In genomic region chr6:40755046-40755681, GRCh38 we compare ENCODE assay signal across 1 cellular context.
TF ChIP-seq lines count a peak whose summit lies in the region.

No MANE protein-coding gene starts in this region.

TF ChIP-seq in HepG2, 621 proteins besides CTCF, POLR2A, EP300 and RAD21 (continued from another document):
- TF ChIP-seq, protein P1, sequence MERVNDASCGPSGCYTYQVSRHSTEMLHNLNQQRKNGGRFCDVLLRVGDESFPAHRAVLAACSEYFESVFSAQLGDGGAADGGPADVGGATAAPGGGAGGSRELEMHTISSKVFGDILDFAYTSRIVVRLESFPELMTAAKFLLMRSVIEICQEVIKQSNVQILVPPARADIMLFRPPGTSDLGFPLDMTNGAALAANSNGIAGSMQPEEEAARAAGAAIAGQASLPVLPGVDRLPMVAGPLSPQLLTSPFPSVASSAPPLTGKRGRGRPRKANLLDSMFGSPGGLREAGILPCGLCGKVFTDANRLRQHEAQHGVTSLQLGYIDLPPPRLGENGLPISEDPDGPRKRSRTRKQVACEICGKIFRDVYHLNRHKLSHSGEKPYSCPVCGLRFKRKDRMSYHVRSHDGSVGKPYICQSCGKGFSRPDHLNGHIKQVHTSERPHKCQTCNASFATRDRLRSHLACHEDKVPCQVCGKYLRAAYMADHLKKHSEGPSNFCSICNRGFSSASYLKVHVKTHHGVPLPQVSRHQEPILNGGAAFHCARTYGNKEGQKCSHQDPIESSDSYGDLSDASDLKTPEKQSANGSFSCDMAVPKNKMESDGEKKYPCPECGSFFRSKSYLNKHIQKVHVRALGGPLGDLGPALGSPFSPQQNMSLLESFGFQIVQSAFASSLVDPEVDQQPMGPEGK (CRISPR knock-in tag; IDR thresholded peaks at IDR 0.05), result no peak
- TF ChIP-seq CEBPB (IDR thresholded peaks at IDR 0.05; ENCODE audit: borderline replicate concordance, low read depth, low read length) (no peak), ZNF7 (CRISPR knock-in tag; IDR thresholded peaks at IDR 0.05) (no peak), CCDC6 (CRISPR knock-in tag; IDR thresholded peaks at IDR 0.05) (no peak), ZNF782 (CRISPR knock-in tag; IDR thresholded peaks at IDR 0.05; ENCODE audit: borderline replicate concordance) (no peak), MATR3 (CRISPR knock-in tag; IDR thresholded peaks at IDR 0.05) (no peak)
TF ChIP-seq in HepG2: peak in this region for 0.
